In the genomic region with DNA sequence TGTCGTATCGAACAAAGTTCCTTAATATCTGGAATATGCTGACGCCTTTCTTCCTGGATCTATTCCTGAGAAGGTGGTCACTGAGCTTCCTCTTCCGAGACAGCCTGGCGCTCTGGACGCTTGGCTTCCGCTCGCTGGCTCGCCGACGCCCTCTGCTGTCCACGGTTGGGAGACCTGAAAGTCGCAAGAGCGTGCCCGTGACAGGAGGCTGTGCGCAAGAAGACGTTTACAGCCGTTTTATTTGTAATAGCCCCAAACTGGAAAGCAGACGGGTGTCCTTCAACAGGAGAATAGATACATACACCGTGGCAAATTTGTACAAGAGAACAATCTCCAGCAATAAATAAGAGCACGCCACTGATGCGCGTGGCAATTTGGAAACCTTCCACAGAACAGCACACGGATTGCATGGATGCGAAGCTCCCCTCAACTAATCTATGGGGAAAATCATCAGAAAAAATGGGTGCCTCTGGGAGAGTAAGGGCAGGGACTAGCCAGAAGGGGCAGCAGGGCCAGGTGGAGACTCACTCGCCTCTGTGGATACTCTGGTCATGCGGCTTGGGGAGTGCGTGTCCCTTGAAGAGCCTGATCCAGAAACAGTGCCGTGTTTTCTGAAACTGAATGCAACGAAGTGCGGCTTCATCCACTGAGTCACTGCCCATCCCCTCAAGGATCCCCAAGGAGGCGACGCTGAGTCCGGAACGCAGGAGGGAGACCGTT, we compare ENCODE assay signal across 8 cellular contexts. TPM values are rescaled to one million over a fixed set of nuclear protein-coding genes. Genes with fewer than 3 reads are reported as not detected.
DNase-seq lines count a peak whose midpoint lies in the region; ATAC-seq, FAIRE-seq and TF ChIP-seq lines count a peak whose summit lies in the region.

No MANE protein-coding gene starts in this region.

- H3K27me3 ChIP-seq in bronchial epithelial cell (ENCODE audit: control insufficient read depth, insufficient read depth, low read length) = peaks cover 4% of the 10 kb centered on the region

- H3K36me3 ChIP-seq in bronchial epithelial cell (ENCODE audit: control insufficient read depth, insufficient read depth, low read length) = no peaks in the 10 kb centered on the region

- TF ChIP-seq CTCF in bronchial epithelial cell (IDR thresholded peaks at IDR 0.05; ENCODE audit: insufficient read depth, low read length, severe bottlenecking) = peak; percentile 90

- DNase-seq in DMS53 (lab: John Stamatoyannopoulos, UW) (peak; percentile 90), GOT3 (lab: John Stamatoyannopoulos, UW) (peak; percentile 9), NCI-H146 treated with DMSO at 0.1 percent for 48 hours (lab: John Stamatoyannopoulos, UW; ENCODE audit: unreplicated experiment) (peak; percentile 17), bronchial epithelial cell (ENCODE audit: low read depth) (peak; percentile 60)
- peak; percentile 44 for DNase-seq in activated CD4-positive, CD25-positive, alpha-beta regulatory T cell treated with anti-CD3 and anti-CD28 coated beads, Interleukin-2, amount 50 U/mL, for 16 hours (ENCODE audit: low read depth, low spot score)
- peak; percentile 44 to 77 for DNase-seq in stimulated activated CD4-positive, alpha-beta T cell treated with anti-CD3 and anti-CD28 coated beads, Interleukin-12 subunit alpha, Interleukin-12 subunit beta, amount 100 ng/mL, for 24 hours (ENCODE audit: low read depth in 2 of 2)

- FAIRE-seq in bronchial epithelial cell (lab: Jason Lieb, UNC) (peak; percentile 40), islet of Langerhans (lab: Jason Lieb, UNC) (peak; percentile 71)

- ATAC-seq in GM19035 (IDR thresholded peaks at IDR 0.05; ENCODE audit: unreplicated experiment) = no peak

- H3K4me3 ChIP-seq in bronchial epithelial cell (ENCODE audit: low read depth, low read length) = no peak overlapping the region

RNA-seq across cellular contexts. Expression of a gene that starts 41.5 kb away (rescaled TPM):
- 84.0 and 96.5 TPM in 2 replicates for total RNA-seq in bronchial epithelial cell

RNA-seq across cellular contexts. Expression of a gene that starts 42.5 kb away (rescaled TPM):
- total RNA-seq in bronchial epithelial cell = under 0.01 TPM in 1 of 2 replicates, not detected in the other

Comparison
In these comparisons a context has a peak if more than half of its experiments do, and no peak if none do; other contexts are left out.
1. DNase-seq: peak in every context shown above with its lines; median percentile 90 in DMS53; 60 in stimulated activated CD4-positive, alpha-beta T cell treated with anti-CD3 and anti-CD28 coated beads, Interleukin-12 subunit alpha, Interleukin-12 subunit beta, amount 100 ng/mL, for 24 hours; 60 in bronchial epithelial cell; 44 in activated CD4-positive, CD25-positive, alpha-beta regulatory T cell treated with anti-CD3 and anti-CD28 coated beads, Interleukin-2, amount 50 U/mL, for 16 hours; 17 in NCI-H146 treated with DMSO at 0.1 percent for 48 hours; 9 in GOT3.